8 cellular contexts compared by ENCODE assay signal in the genomic region with DNA sequence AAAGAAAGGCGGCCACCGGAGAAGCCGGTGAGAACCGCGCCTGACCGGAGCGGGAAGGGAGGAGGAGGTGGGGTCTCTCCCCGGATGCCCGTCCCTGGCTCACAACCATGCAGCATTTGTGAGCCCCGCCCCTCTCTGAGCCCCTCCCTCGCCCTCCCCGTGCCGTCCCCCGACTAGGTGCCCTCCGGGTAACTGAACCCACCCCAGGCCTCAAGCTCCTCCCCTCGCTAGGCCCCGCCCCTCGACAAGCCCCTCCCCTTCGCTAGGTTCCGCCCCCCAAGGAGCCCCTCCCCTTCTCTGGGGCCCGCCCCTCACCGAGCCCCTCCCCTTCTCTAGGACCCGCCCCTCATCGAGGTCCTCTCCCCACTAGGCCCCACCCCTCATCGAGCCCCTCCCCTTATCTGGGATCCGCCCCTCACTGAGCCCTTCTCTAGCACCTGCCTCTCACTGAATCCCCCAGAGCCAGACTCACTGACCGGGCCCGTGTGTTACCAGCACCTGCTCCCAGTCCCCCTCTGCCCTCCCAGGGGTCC. TPM values are rescaled to one million over a fixed set of nuclear protein-coding genes. Genes with fewer than 3 reads are reported as not detected.
A peak's percentile ranks its signal among the peaks of the same experiment; 100 is the strongest.
DNase-seq lines count a peak whose midpoint lies in the region; TF ChIP-seq lines count a peak whose summit lies in the region.

No MANE protein-coding gene starts in this region.

- H3K4me3 ChIP-seq in GM06990 (replicated peaks; ENCODE audit: low read depth, low read length) = no peak overlapping the region

- no peaks in the 10 kb centered on the region for H3K27me3 ChIP-seq in GM06990 (replicated peaks; ENCODE audit: control insufficient read depth, insufficient read depth, low read length)

- no peaks in the 10 kb centered on the region for H3K36me3 ChIP-seq in GM06990 (ENCODE audit: control insufficient read depth, insufficient read depth, low read length)

- DNase-seq in GM06990 (ENCODE audit: extremely low read depth, insufficient read length) = peak; percentile 36
- DNase-seq in NCI-H526 treated with DMSO at 0.1 percent for 48 hours (lab: John Stamatoyannopoulos, UW) = peak; percentile 66
- peak; percentile 40 for DNase-seq in activated gamma-delta T cell (lab: John Stamatoyannopoulos, UW)
- DNase-seq in iPS-NIHi11 (ENCODE audit: low spot score) = peak; percentile 93
- DNase-seq in stimulated activated CD8-positive, alpha-beta memory T cell treated with anti-CD3 and anti-CD28 coated beads, Interleukin-12 subunit alpha, Interleukin-12 subunit beta, amount 100 ng/mL, for 4 hours (ENCODE audit: low read depth) = peak; percentile 13
- DNase-seq in NCI-H510A treated with DMSO at 0.1 percent for 48 hours (lab: John Stamatoyannopoulos, UW) = no peak
- DNase-seq in Ammon's horn (ENCODE audit: low spot score) = no peak
- no peak for DNase-seq in mesenteric fat pad (ENCODE audit: low spot score)

- no peak for TF ChIP-seq CTCF in GM06990 (IDR thresholded peaks at IDR 0.05; ENCODE audit: insufficient read depth, low read length, poor library complexity, severe bottlenecking)

RNA-seq across cellular contexts. Expression of a gene that starts 42.2 kb away (rescaled TPM):
- total RNA-seq in mesenteric fat pad = 813 TPM

RNA-seq across cellular contexts. Expression of a gene that starts 58.5 kb away (rescaled TPM):
- total RNA-seq in mesenteric fat pad = 4.8 TPM

Comparison
In these comparisons a context has a peak if more than half of its experiments do, and no peak if none do; other contexts are left out.
1. DNase-seq: peak in GM06990 (single experiment), NCI-H526 treated with DMSO at 0.1 percent for 48 hours (single experiment), activated gamma-delta T cell (single experiment), iPS-NIHi11 (single experiment) and stimulated activated CD8-positive, alpha-beta memory T cell treated with anti-CD3 and anti-CD28 coated beads, Interleukin-12 subunit alpha, Interleukin-12 subunit beta, amount 100 ng/mL, for 4 hours (single experiment); none in NCI-H510A treated with DMSO at 0.1 percent for 48 hours (single experiment), Ammon's horn (single experiment) and mesenteric fat pad (single experiment).